Comparison of ENCODE assay signal across 8 cellular contexts in the genomic region with DNA sequence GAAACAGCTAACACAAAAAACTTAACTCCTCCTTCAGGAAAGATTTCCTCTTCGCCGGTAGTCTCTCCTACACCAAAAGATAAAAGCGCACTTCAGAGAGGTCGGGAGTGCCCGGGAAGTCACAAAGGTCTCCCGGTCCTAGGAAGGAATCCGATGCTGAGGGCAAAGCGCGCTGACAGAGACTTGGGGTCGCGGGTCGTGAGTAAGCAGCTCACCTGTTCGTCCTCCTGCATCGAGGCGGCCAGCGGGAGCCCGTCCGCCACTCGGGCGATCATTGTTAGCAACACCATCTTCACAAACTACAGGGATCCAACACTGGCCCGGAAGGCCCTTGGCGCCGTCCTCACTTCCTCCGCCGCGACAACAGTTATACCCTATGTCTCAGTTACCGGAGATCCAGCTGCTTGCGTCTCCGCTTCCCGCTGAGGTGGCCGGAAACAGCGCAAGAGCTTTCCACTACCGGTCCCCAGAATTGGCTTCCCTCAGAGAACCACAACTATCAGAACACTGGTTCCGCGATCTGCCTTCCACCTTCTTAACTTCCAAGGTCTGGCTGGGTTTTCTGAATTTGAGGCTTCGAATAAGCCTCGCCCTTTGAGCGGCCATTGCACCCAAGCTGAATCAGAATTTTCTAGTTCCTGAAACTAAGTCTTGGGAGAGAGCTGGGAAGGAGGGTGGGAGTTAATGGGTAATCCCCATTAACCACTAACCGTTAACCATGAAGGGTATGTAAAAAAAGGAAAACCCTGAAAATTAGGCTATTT. TPM values are rescaled to one million over a fixed set of nuclear protein-coding genes. Genes with fewer than 3 reads are reported as not detected.
DNase-seq lines count a peak whose midpoint lies in the region; ATAC-seq lines count a peak whose summit lies in the region.

A gene (minus strand): TSS at position 429 of the 764 bp plus-strand sequence. CDS start 139 bp downstream, at position 290.

- peak within 1 kb of the TSS; percentile 98 for H3K27ac Mint-ChIP-seq in activated CD4-positive, alpha-beta T cell treated with anti-CD3 and anti-CD28 coated beads, Interleukin-2, amount 10 ng/mL, durations not matched to agents 7 days and 5 days

- peaks cover 6% of the 10 kb centered on the region for H3K36me3 Mint-ChIP-seq in activated CD4-positive, alpha-beta T cell treated with anti-CD3 and anti-CD28 coated beads, Interleukin-2, amount 10 ng/mL, durations not matched to agents 7 days and 5 days (ENCODE audit: low read depth)

- H3K4me3 Mint-ChIP-seq in activated CD4-positive, alpha-beta T cell treated with anti-CD3 and anti-CD28 coated beads, Interleukin-2, amount 10 ng/mL, durations not matched to agents 7 days and 5 days: peak within 1 kb of the TSS; percentile 96

- H3K4me1 Mint-ChIP-seq in activated CD4-positive, alpha-beta T cell treated with anti-CD3 and anti-CD28 coated beads, Interleukin-2, amount 10 ng/mL, durations not matched to agents 7 days and 5 days: peaks cover 5% of the 10 kb centered on the region

- POLR2A ChIA-PET in activated CD4-positive, alpha-beta T cell treated with anti-CD3 and anti-CD28 coated beads, Interleukin-2, amount 10 ng/mL, durations not matched to agents 7 days and 5 days (lab: Charles Lee): no interaction called here

- H3K9me3 Mint-ChIP-seq in activated CD4-positive, alpha-beta T cell treated with anti-CD3 and anti-CD28 coated beads, Interleukin-2, amount 10 ng/mL, durations not matched to agents 7 days and 5 days: no peaks in the 10 kb centered on the region

- ATAC-seq in GM19372 (IDR thresholded peaks at IDR 0.05; ENCODE audit: low read depth, unreplicated experiment) (peak; percentile 90), HG03521 (IDR thresholded peaks at IDR 0.05; ENCODE audit: unreplicated experiment) (peak; percentile 97), left lobe of liver (peak; percentile 88)

- DNase-seq in C1 segment of cervical spinal cord (lab: John Stamatoyannopoulos, UW) (peak; percentile 38 to 89 (median 84)), NCI-H69 (lab: John Stamatoyannopoulos, UW) (peak; percentile 94), dedifferentiated amniotic fluid mesenchymal stem cell (ENCODE audit: extremely low spot score) (peak; percentile 95), left lobe of liver (ENCODE audit: low spot score) (peak; percentile 90)
- DNase-seq in activated CD4-positive, alpha-beta T cell treated with anti-CD3 and anti-CD28 coated beads, Interleukin-2, amount 10 ng/mL, durations not matched to agents 7 days and 5 days: peak; percentile 92
- peak; percentile 84 to 88 for DNase-seq in stimulated activated CD4-positive, alpha-beta T cell treated with anti-CD3 and anti-CD28 coated beads, Interleukin-2, amount 100 ng/mL, for 24 hours

- H3K27me3 Mint-ChIP-seq in activated CD4-positive, alpha-beta T cell treated with anti-CD3 and anti-CD28 coated beads, Interleukin-2, amount 10 ng/mL, durations not matched to agents 7 days and 5 days: no peaks in the 10 kb centered on the region

- CTCF ChIA-PET in activated CD4-positive, alpha-beta T cell treated with anti-CD3 and anti-CD28 coated beads, Interleukin-2, amount 10 ng/mL, durations not matched to agents 7 days and 5 days (lab: Charles Lee): no interaction called here

RNA-seq across cellular contexts. Expression of the gene that starts here (rescaled TPM):
- 10 to 100 TPM; 24.4 to 28.1 TPM for total RNA-seq in activated CD4-positive, alpha-beta T cell treated with anti-CD3 and anti-CD28 coated beads, Interleukin-2, amount 10 ng/mL, durations not matched to agents 7 days and 5 days
- total RNA-seq in left lobe of liver: 18.5 TPM

Comparison
In these comparisons a context has a peak if more than half of its experiments do, and no peak if none do; other contexts are left out.
1. Peak in every context shown above with its lines: DNase-seq and ATAC-seq.